13 cellular contexts compared by ENCODE assay signal in genomic region chr5:180495991-180496741, GRCh38. TPM values are rescaled to one million over a fixed set of nuclear protein-coding genes. Genes with fewer than 3 reads are reported as not detected.
A peak's percentile ranks its signal among the peaks of the same experiment; 100 is the strongest.
DNase-seq lines count a peak whose midpoint lies in the region; ATAC-seq, FAIRE-seq and TF ChIP-seq lines count a peak whose summit lies in the region.
"Had no signal": no experiment of that assay in that cellular context is flagged by ENCODE, and none has a peak within 500 bp of the region (broad histone marks: within the 10 kb centered on the region; RNA-seq: fewer than 3 reads in every experiment).

No MANE protein-coding gene starts in this region.

- H3K4me1 ChIP-seq in left ventricle myocardium inferior, result peaks cover 37% of the 10 kb centered on the region
- H3K4me1 ChIP-seq in right atrium auricular region, result peaks cover 0 to 28% of the 10 kb centered on the region in 2 donors
- H3K4me1 ChIP-seq in adipocyte (ENCODE audit: control insufficient read depth, insufficient read depth, low read length), result peaks cover 10% of the 10 kb centered on the region
- peaks cover 45% of the 10 kb centered on the region for H3K4me1 ChIP-seq in HepG2 (ENCODE audit: insufficient read depth, low read length)
- H3K4me1 ChIP-seq in spleen, result peaks cover 23 to 64% (median 42%) of the 10 kb centered on the region in 6 donors

- H2AFZ ChIP-seq in HepG2 (ENCODE audit: low read length), result no peak overlapping the region

- DNase-seq in left ventricle myocardium inferior (no peak), right atrium auricular region (ENCODE audit: low spot score) (no peak), adipocyte (ENCODE audit: low read depth) (no peak), HepG2 (ENCODE audit: low spot score) (no peak), spleen (no peak), cerebellar cortex (ENCODE audit: low spot score) (no peak)
- no peak for DNase-seq in stimulated activated CD4-positive, alpha-beta T cell treated with anti-CD3 and anti-CD28 coated beads, Interleukin-2, amount 100 ng/mL, for 48 hours
- DNase-seq: kidney glomerular epithelial cell; NCI-H1436 treated with DMSO at 0.1 percent for 48 hours; stimulated activated CD4-positive, alpha-beta T cell treated with anti-CD3 and anti-CD28 coated beads, Interleukin-2, amount 100 ng/mL, for 24 hours had no signal

- POLR2A ChIA-PET in HepG2 (lab: Yijun Ruan, JAX), result no interaction called here

- ATAC-seq in HepG2 (no peak), HG02840 (IDR thresholded peaks at IDR 0.05; ENCODE audit: low FRiP score, unreplicated experiment) (no peak)

- intact Hi-C loops in left ventricle myocardium inferior (cut with micrococcal nuclease), result no loop called here
- intact Hi-C loops in HepG2 (cut with micrococcal nuclease; ENCODE audit: unreplicated experiment), result no loop called here
- intact Hi-C loops in spleen (cut with DNase I; ENCODE audit: low total_unique reads), result no loop called here

- H3K27ac ChIP-seq in left ventricle myocardium inferior (replicated peaks) (no peak overlapping the region), right atrium auricular region (no peak overlapping the region), HepG2 (ENCODE audit: extremely low read length, insufficient read depth, low read length) (peak overlapping the region; percentile 6), spleen (no peak overlapping the region)
- H3K27ac ChIP-seq: ascending aorta, SJSA1 had no signal

- H3K9me3 ChIP-seq in left ventricle myocardium inferior (replicated peaks), result no peaks in the 10 kb centered on the region
- H3K9me3 ChIP-seq in right atrium auricular region, result no peaks in the 10 kb centered on the region
- no peaks in the 10 kb centered on the region for H3K9me3 ChIP-seq in adipocyte (ENCODE audit: control insufficient read depth, low read length)
- H3K9me3 ChIP-seq in HepG2 (ENCODE audit: low read length), result no peaks in the 10 kb centered on the region
- H3K9me3 ChIP-seq in spleen, result no peaks in the 10 kb centered on the region
- H3K9me3 ChIP-seq: ascending aorta had no signal

- in situ Hi-C loops in HepG2 (cut with HindIII; ENCODE audit: extremely low pct_ligation_motif_present, low pct_unique_long_range_greater_than_20kb), result no loop called here

- H3K79me2 ChIP-seq in HepG2 (ENCODE audit: insufficient read depth, low read length), result peaks cover 60% of the 10 kb centered on the region

- TF ChIP-seq CTCF in left ventricle myocardium inferior (IDR thresholded peaks at IDR 0.05; ENCODE audit: borderline replicate concordance), result no peak
- TF ChIP-seq CTCF in right atrium auricular region (IDR thresholded peaks at IDR 0.05), result no peak
- TF ChIP-seq CTCF in HepG2 (CRISPR knock-in tag; IDR thresholded peaks at IDR 0.05), result no peak
- no peak for TF ChIP-seq CTCF in spleen (IDR thresholded peaks at IDR 0.05 in 8 of 11, conservative IDR thresholded peaks at IDR 0.05 in 3 of 11)

- H4K20me1 ChIP-seq in HepG2 (ENCODE audit: insufficient read depth, low read length), result peaks cover 34% of the 10 kb centered on the region

- CTCF ChIA-PET in HepG2 (lab: Yijun Ruan, JAX; ENCODE audit: low intra/inter-chr PET ratio, low total read pairs), result no interaction called here

- H3K9ac ChIP-seq in adipocyte (ENCODE audit: low read length) (peak overlapping the region; percentile 90), HepG2 (ENCODE audit: insufficient read depth, low read depth, low read length) (peak overlapping the region; percentile 95; the same call in 1 of the 2 replicates)

- peak overlapping the region; percentile 85 for H3K4me2 ChIP-seq in HepG2 (ENCODE audit: low read depth, low read length)

- TF ChIP-seq EP300 in HepG2 (IDR thresholded peaks at IDR 0.05; ENCODE audit: low read depth in 2 of 2, low read length in 2 of 2), result no peak
- no peak for TF ChIP-seq EP300 in HepG2 (CRISPR knock-in tag; IDR thresholded peaks at IDR 0.05; ENCODE audit: borderline replicate concordance)

- peak overlapping the region; percentile 95 for H3K4me3 ChIP-seq in left ventricle myocardium inferior
- no peak overlapping the region for H3K4me3 ChIP-seq in right atrium auricular region
- peak overlapping the region; percentile 78 for H3K4me3 ChIP-seq in adipocyte (ENCODE audit: low read length)
- H3K4me3 ChIP-seq in HepG2 (replicated peaks in 1 of 3; ENCODE audit: insufficient read depth in 1 of 3, low read depth in 2 of 3, low read length in 3 of 3), result peak overlapping the region; percentile 77 to 99 (median 86)
- peak overlapping the region in 3 of 8 donors; percentile 92 to 100 (median 99) for H3K4me3 ChIP-seq in spleen

- H3K27me3 ChIP-seq in left ventricle myocardium inferior (ENCODE audit: low read depth) (no peaks in the 10 kb centered on the region), right atrium auricular region (no peaks in the 10 kb centered on the region), adipocyte (replicated peaks; ENCODE audit: control insufficient read depth, insufficient read depth, low read length) (no peaks in the 10 kb centered on the region), HepG2 (ENCODE audit: control insufficient read depth in 1 of 2, insufficient read depth in 2 of 2, low read length in 2 of 2) (no peaks in the 10 kb centered on the region; a peak in 1 of 5 replicates), spleen (replicated peaks in 1 of 7) (no peaks in the 10 kb centered on the region)
- H3K27me3 ChIP-seq: ascending aorta, SJSA1 had no signal

- 91% methylated on average over 18 of the region's 18 CpGs for WGBS in HepG2 (ENCODE audit: low lambda C conversion rate)
- 84 to 91% (median 87%) methylated on average over 18 of the region's 18 CpGs for WGBS in spleen, 5 donors

- BruUV-seq in HepG2 (replicated peaks; lab: Mats Ljungman, UMichigan), result no TSS peak

- TF ChIP-seq POLR2A in HepG2 (IDR thresholded peaks at IDR 0.05; ENCODE audit: insufficient read depth in 1 of 2, low read depth in 2 of 2, low read length in 2 of 2) (no peak), spleen (IDR thresholded peaks at IDR 0.05) (no peak)

- FAIRE-seq in HepG2 (lab: Jason Lieb, UNC), result no peak

- peaks cover 5% of the 10 kb centered on the region for H3K36me3 ChIP-seq in left ventricle myocardium inferior
- no peaks in the 10 kb centered on the region for H3K36me3 ChIP-seq in right atrium auricular region
- no peaks in the 10 kb centered on the region for H3K36me3 ChIP-seq in adipocyte (ENCODE audit: control insufficient read depth, insufficient read depth, low read length, severe bottlenecking)
- H3K36me3 ChIP-seq in HepG2 (replicated peaks in 1 of 2; ENCODE audit: control insufficient read depth in 1 of 2, insufficient read depth in 2 of 2, low read length in 2 of 2), result peaks cover 1 to 5% of the 10 kb centered on the region in 2 experiments; a peak in 2 of 5 replicates
- H3K36me3 ChIP-seq in spleen, result peaks cover 0 to 31% (median 0%) of the 10 kb centered on the region in 6 donors
- H3K36me3 ChIP-seq: ascending aorta had no signal

- no peak for TF ChIP-seq RAD21 in HepG2 (CRISPR knock-in tag; IDR thresholded peaks at IDR 0.05)

TF ChIP-seq in HepG2, 621 proteins besides CTCF, POLR2A, EP300 and RAD21:
- TF ChIP-seq ZNF564 (CRISPR knock-in tag; IDR thresholded peaks at IDR 0.05) (no peak), CEBPB (IDR thresholded peaks at IDR 0.05; ENCODE audit: borderline replicate concordance, low read depth, low read length) (0 out of 2 replicates have a peak, but pooled peaks have one; percentile 22), KDM5A (IDR thresholded peaks at IDR 0.05; ENCODE audit: borderline replicate concordance, low read length) (no peak), ATF4 (CRISPR knock-in tag; IDR thresholded peaks at IDR 0.05) (peak in 1 of 2 experiments; percentile 49; a peak in 1 of 4 replicates), ZBTB38 (CRISPR knock-in tag; IDR thresholded peaks at IDR 0.05) (peak; percentile 50; the same call in 1 of the 2 replicates)

RNA-seq across cellular contexts. Expression of gene CNOT6, which starts 2.0 kb away (rescaled TPM):
- total RNA-seq in left ventricle myocardium inferior (15.9 TPM), right atrium auricular region (1 to 10 TPM; 7.2 to 7.7 TPM), HepG2 (2016; rRNA removed; fragmentation: Illumina TruSeq; extraction: Trizol) (8.8 and 20.9 TPM in 2 replicates), spleen (10 to 100 TPM; 17.9 to 26.5 (median 24.7) TPM)
- total RNA-seq in HepG2 (2016; cell fraction: cytosol; rRNA removed; fragmentation: Illumina TruSeq; extraction: Trizol; ENCODE audit: low read depth), result 4.0 and 5.8 TPM in 2 replicates
- total RNA-seq in HepG2 (2016; cell fraction: insoluble cytoplasmic fraction; rRNA removed; fragmentation: Illumina TruSeq; extraction: Trizol), result 8.8 and 21.7 TPM in 2 replicates
- total RNA-seq in HepG2 (2016; cell fraction: membrane; rRNA removed; fragmentation: Illumina TruSeq; extraction: Trizol), result 12.3 and 13.7 TPM in 2 replicates
- 13.5 and 15.2 TPM in 2 replicates for total RNA-seq in HepG2 (2016; cell fraction: nucleus; rRNA removed; fragmentation: Illumina TruSeq; extraction: Trizol)
- polyA plus RNA-seq in HepG2 (2011; rRNA removed) (8.2 and 9.1 TPM in 2 replicates), spleen (1 to 10 TPM; 5.5 to 9.0 (median 6.0) TPM)
- polyA plus RNA-seq in HepG2 (2011; cell fraction: cytosol; rRNA removed), result 4.1 and 6.7 TPM in 2 replicates
- 4.3 and 5.9 TPM in 2 replicates for polyA plus RNA-seq in HepG2 (2011; cell fraction: nucleus; rRNA removed)
- polyA plus RNA-seq in HepG2 (2012), result 9.5 and 13.5 TPM in 2 replicates
- polyA plus RNA-seq in HepG2 (2016; cell fraction: cytosol; fragmentation: Illumina TruSeq; extraction: Trizol; ENCODE audit: low read depth), result 1.5 and 2.1 TPM in 2 replicates
- 22.1 and 25.0 TPM in 2 replicates for polyA plus RNA-seq in HepG2 (2016; cell fraction: insoluble cytoplasmic fraction; fragmentation: Illumina TruSeq; extraction: Trizol; ENCODE audit: low read depth)
- polyA plus RNA-seq in HepG2 (2016; cell fraction: membrane; fragmentation: Illumina TruSeq; extraction: Trizol; ENCODE audit: low read depth), result 8.3 and 8.5 TPM in 2 replicates
- polyA plus RNA-seq in HepG2 (2016; cell fraction: nucleus; fragmentation: Illumina TruSeq; extraction: Trizol; ENCODE audit: insufficient read depth, low read depth), result 17.3 and 18.4 TPM in 2 replicates
- polyA minus RNA-seq in HepG2 (2011; rRNA and poly(A)+ RNA removed; ENCODE audit: low replicate concordance), result 7.4 and 18.7 TPM in 2 replicates
- 8.8 and 11.2 TPM in 2 replicates for polyA minus RNA-seq in HepG2 (2011; cell fraction: cytosol; rRNA and poly(A)+ RNA removed)
- 13.7 and 17.5 TPM in 2 replicates for polyA minus RNA-seq in HepG2 (2011; cell fraction: nucleus; rRNA and poly(A)+ RNA removed)

Comparison
In these comparisons a context has a peak if more than half of its experiments do, and no peak if none do; other contexts are left out.
1. H3K4me3 ChIP-seq: peak in left ventricle myocardium inferior (single experiment), adipocyte (single experiment) and HepG2 (3 of 3); none in right atrium auricular region (0 of 2).